2 cellular contexts compared by ENCODE assay signal in the genomic region with DNA sequence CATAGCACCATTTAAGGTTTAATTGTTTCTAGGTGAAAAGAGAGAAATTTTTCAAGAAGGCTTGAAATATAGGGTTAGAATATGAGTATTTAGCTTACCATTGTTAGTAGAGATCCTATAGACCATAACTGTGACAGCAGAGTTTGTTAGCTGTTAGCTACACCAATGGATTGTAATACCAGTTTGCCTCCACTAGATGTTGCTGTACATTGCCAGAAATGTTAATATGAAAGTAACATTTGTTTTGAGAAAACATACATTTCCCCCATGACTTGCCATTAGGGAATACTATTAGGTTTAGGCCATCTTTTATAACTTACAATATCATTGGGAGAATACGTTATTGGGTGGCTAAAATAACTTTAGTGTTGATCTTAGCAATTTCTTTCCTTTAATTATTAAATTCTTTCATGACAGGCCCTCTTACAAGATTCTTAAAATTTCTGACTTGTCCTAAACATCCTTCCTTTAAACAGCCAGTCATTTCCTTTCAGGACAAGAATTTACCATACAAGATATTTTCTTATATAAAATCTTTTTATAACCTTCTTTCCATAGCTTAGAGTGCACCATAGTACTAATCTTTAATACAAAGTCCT.
TF ChIP-seq lines count a peak whose summit lies in the region.

No MANE protein-coding gene starts in this region.

TF ChIP-seq in GM23338, 12 proteins besides CTCF, POLR2A, EP300 and RAD21:
- TF ChIP-seq, protein P1, sequence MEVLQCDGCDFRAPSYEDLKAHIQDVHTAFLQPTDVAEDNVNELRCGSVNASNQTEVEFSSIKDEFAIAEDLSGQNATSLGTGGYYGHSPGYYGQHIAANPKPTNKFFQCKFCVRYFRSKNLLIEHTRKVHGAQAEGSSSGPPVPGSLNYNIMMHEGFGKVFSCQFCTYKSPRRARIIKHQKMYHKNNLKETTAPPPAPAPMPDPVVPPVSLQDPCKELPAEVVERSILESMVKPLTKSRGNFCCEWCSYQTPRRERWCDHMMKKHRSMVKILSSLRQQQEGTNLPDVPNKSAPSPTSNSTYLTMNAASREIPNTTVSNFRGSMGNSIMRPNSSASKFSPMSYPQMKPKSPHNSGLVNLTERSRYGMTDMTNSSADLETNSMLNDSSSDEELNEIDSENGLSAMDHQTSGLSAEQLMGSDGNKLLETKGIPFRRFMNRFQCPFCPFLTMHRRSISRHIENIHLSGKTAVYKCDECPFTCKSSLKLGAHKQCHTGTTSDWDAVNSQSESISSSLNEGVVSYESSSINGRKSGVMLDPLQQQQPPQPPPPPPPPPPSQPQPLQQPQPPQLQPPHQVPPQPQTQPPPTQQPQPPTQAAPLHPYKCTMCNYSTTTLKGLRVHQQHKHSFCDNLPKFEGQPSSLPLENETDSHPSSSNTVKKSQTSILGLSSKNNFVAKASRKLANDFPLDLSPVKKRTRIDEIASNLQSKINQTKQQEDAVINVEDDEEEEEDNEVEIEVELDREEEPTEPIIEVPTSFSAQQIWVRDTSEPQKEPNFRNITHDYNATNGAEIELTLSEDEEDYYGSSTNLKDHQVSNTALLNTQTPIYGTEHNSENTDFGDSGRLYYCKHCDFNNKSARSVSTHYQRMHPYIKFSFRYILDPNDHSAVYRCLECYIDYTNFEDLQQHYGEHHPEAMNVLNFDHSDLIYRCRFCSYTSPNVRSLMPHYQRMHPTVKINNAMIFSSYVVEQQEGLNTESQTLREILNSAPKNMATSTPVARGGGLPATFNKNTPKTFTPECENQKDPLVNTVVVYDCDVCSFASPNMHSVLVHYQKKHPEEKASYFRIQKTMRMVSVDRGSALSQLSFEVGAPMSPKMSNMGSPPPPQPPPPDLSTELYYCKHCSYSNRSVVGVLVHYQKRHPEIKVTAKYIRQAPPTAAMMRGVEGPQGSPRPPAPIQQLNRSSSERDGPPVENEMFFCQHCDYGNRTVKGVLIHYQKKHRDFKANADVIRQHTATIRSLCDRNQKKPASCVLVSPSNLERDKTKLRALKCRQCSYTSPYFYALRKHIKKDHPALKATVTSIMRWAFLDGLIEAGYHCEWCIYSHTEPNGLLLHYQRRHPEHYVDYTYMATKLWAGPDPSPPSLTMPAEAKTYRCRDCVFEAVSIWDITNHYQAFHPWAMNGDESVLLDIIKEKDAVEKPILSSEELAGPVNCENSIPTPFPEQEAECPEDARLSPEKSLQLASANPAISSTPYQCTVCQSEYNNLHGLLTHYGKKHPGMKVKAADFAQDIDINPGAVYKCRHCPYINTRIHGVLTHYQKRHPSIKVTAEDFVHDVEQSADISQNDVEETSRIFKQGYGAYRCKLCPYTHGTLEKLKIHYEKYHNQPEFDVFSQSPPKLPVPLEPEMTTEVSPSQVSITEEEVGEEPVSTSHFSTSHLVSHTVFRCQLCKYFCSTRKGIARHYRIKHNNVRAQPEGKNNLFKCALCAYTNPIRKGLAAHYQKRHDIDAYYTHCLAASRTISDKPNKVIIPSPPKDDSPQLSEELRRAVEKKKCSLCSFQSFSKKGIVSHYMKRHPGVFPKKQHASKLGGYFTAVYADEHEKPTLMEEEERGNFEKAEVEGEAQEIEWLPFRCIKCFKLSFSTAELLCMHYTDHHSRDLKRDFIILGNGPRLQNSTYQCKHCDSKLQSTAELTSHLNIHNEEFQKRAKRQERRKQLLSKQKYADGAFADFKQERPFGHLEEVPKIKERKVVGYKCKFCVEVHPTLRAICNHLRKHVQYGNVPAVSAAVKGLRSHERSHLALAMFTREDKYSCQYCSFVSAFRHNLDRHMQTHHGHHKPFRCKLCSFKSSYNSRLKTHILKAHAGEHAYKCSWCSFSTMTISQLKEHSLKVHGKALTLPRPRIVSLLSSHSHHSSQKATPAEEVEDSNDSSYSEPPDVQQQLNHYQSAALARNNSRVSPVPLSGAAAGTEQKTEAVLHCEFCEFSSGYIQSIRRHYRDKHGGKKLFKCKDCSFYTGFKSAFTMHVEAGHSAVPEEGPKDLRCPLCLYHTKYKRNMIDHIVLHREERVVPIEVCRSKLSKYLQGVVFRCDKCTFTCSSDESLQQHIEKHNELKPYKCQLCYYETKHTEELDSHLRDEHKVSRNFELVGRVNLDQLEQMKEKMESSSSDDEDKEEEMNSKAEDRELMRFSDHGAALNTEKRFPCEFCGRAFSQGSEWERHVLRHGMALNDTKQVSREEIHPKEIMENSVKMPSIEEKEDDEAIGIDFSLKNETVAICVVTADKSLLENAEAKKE (CRISPR knock-in tag; IDR thresholded peaks at IDR 0.05): no peak
- TF ChIP-seq CREB1 (CRISPR knock-in tag; IDR thresholded peaks at IDR 0.05; ENCODE audit: low read depth) (no peak), ZNF331 (CRISPR knock-in tag; IDR thresholded peaks at IDR 0.05; ENCODE audit: low read depth) (no peak), STAT1 (IDR thresholded peaks at IDR 0.05; ENCODE audit: unreplicated experiment) (no peak), EZH2 (IDR thresholded peaks at IDR 0.05; ENCODE audit: low read depth, unreplicated experiment) (no peak), EZH2phosphoT487 (IDR thresholded peaks at IDR 0.05; ENCODE audit: unreplicated experiment) (no peak), POLR2AphosphoS5 (IDR thresholded peaks at IDR 0.05; ENCODE audit: low read depth) (no peak)
- TF ChIP-seq, protein P2, sequence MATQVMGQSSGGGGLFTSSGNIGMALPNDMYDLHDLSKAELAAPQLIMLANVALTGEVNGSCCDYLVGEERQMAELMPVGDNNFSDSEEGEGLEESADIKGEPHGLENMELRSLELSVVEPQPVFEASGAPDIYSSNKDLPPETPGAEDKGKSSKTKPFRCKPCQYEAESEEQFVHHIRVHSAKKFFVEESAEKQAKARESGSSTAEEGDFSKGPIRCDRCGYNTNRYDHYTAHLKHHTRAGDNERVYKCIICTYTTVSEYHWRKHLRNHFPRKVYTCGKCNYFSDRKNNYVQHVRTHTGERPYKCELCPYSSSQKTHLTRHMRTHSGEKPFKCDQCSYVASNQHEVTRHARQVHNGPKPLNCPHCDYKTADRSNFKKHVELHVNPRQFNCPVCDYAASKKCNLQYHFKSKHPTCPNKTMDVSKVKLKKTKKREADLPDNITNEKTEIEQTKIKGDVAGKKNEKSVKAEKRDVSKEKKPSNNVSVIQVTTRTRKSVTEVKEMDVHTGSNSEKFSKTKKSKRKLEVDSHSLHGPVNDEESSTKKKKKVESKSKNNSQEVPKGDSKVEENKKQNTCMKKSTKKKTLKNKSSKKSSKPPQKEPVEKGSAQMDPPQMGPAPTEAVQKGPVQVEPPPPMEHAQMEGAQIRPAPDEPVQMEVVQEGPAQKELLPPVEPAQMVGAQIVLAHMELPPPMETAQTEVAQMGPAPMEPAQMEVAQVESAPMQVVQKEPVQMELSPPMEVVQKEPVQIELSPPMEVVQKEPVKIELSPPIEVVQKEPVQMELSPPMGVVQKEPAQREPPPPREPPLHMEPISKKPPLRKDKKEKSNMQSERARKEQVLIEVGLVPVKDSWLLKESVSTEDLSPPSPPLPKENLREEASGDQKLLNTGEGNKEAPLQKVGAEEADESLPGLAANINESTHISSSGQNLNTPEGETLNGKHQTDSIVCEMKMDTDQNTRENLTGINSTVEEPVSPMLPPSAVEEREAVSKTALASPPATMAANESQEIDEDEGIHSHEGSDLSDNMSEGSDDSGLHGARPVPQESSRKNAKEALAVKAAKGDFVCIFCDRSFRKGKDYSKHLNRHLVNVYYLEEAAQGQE (IDR thresholded peaks at IDR 0.05; ENCODE audit: unreplicated experiment): no peak
- TF ChIP-seq, protein P3, sequence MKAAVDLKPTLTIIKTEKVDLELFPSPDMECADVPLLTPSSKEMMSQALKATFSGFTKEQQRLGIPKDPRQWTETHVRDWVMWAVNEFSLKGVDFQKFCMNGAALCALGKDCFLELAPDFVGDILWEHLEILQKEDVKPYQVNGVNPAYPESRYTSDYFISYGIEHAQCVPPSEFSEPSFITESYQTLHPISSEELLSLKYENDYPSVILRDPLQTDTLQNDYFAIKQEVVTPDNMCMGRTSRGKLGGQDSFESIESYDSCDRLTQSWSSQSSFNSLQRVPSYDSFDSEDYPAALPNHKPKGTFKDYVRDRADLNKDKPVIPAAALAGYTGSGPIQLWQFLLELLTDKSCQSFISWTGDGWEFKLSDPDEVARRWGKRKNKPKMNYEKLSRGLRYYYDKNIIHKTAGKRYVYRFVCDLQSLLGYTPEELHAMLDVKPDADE (IDR thresholded peaks at IDR 0.05): no peak
TF ChIP-seq in GM23338: peak in this region for 0.

TF ChIP-seq in GM12878, 131 proteins besides CTCF, POLR2A, EP300 and RAD21 (continues in another document):
- TF ChIP-seq RB1 (IDR thresholded peaks at IDR 0.05; ENCODE audit: borderline replicate concordance): 0 out of 2 replicates have a peak, but pooled peaks have one; percentile 29
- TF ChIP-seq CBX5 (IDR thresholded peaks at IDR 0.05; ENCODE audit: low read depth): no peak
- TF ChIP-seq, protein P4, sequence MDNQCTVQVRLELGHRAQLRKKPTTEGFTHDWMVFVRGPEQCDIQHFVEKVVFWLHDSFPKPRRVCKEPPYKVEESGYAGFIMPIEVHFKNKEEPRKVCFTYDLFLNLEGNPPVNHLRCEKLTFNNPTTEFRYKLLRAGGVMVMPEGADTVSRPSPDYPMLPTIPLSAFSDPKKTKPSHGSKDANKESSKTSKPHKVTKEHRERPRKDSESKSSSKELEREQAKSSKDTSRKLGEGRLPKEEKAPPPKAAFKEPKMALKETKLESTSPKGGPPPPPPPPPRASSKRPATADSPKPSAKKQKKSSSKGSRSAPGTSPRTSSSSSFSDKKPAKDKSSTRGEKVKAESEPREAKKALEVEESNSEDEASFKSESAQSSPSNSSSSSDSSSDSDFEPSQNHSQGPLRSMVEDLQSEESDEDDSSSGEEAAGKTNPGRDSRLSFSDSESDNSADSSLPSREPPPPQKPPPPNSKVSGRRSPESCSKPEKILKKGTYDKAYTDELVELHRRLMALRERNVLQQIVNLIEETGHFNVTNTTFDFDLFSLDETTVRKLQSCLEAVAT (IDR thresholded peaks at IDR 0.05): no peak
- no peak for TF ChIP-seq POLR2AphosphoS5 (IDR thresholded peaks at IDR 0.05; ENCODE audit: low read length)
- TF ChIP-seq, protein P5, sequence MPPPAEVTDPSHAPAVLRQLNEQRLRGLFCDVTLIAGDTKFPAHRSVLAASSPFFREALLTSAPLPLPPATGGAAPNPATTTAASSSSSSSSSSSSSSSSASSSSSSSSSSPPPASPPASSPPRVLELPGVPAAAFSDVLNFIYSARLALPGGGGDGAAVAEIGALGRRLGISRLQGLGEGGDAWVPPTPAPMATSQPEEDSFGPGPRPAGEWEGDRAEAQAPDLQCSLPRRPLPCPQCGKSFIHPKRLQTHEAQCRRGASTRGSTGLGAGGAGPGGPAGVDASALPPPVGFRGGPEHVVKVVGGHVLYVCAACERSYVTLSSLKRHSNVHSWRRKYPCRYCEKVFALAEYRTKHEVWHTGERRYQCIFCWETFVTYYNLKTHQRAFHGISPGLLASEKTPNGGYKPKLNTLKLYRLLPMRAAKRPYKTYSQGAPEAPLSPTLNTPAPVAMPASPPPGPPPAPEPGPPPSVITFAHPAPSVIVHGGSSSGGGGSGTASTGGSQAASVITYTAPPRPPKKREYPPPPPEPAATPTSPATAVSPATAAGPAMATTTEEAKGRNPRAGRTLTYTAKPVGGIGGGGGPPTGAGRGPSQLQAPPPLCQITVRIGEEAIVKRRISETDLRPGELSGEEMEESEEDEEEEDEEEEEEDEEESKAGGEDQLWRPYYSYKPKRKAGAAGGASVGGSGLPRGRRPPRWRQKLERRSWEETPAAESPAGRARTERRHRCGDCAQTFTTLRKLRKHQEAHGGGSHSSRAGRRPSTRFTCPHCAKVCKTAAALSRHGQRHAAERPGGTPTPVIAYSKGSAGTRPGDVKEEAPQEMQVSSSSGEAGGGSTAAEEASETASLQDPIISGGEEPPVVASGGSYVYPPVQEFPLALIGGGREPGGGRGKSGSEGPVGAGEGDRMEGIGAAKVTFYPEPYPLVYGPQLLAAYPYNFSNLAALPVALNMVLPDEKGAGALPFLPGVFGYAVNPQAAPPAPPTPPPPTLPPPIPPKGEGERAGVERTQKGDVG (CRISPR knock-in tag; IDR thresholded peaks at IDR 0.05): no peak
- no peak for TF ChIP-seq HDAC2 (IDR thresholded peaks at IDR 0.05)
- 0 out of 2 replicates have a peak, but pooled peaks have one; percentile 24 for TF ChIP-seq SMARCA5 (IDR thresholded peaks at IDR 0.05)
- TF ChIP-seq RAD51 (IDR thresholded peaks at IDR 0.05): no peak
- TF ChIP-seq, protein P6, sequence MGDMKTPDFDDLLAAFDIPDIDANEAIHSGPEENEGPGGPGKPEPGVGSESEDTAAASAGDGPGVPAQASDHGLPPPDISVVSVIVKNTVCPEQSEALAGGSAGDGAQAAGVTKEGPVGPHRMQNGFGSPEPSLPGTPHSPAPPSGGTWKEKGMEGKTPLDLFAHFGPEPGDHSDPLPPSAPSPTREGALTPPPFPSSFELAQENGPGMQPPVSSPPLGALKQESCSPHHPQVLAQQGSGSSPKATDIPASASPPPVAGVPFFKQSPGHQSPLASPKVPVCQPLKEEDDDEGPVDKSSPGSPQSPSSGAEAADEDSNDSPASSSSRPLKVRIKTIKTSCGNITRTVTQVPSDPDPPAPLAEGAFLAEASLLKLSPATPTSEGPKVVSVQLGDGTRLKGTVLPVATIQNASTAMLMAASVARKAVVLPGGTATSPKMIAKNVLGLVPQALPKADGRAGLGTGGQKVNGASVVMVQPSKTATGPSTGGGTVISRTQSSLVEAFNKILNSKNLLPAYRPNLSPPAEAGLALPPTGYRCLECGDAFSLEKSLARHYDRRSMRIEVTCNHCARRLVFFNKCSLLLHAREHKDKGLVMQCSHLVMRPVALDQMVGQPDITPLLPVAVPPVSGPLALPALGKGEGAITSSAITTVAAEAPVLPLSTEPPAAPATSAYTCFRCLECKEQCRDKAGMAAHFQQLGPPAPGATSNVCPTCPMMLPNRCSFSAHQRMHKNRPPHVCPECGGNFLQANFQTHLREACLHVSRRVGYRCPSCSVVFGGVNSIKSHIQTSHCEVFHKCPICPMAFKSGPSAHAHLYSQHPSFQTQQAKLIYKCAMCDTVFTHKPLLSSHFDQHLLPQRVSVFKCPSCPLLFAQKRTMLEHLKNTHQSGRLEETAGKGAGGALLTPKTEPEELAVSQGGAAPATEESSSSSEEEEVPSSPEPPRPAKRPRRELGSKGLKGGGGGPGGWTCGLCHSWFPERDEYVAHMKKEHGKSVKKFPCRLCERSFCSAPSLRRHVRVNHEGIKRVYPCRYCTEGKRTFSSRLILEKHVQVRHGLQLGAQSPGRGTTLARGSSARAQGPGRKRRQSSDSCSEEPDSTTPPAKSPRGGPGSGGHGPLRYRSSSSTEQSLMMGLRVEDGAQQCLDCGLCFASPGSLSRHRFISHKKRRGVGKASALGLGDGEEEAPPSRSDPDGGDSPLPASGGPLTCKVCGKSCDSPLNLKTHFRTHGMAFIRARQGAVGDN (IDR thresholded peaks at IDR 0.05): no peak
- peak; percentile 62; the same call in 1 of the 2 replicates for TF ChIP-seq SMC3 (IDR thresholded peaks at IDR 0.05; ENCODE audit: borderline replicate concordance, low read length)
- no peak for TF ChIP-seq YY1 (IDR thresholded peaks at IDR 0.05; ENCODE audit: low read depth, low read length)
